2 cellular contexts compared by ENCODE assay signal in genomic region chr3:157618075-157618760, GRCh38.
TF ChIP-seq lines count a peak whose summit lies in the region.

No MANE protein-coding gene starts in this region.

TF ChIP-seq in HCT116, 20 proteins besides CTCF, POLR2A, EP300 and RAD21 (continued from another document):
- TF ChIP-seq SRF (IDR thresholded peaks at IDR 0.05; ENCODE audit: low read depth), result 0 out of 2 replicates have a peak, but pooled peaks have one; percentile 34
- TF ChIP-seq ELF1 (IDR thresholded peaks at IDR 0.05; ENCODE audit: borderline replicate concordance, low read depth), result 0 out of 2 replicates have a peak, but pooled peaks have one; percentile 21
- TF ChIP-seq FOSL1 (IDR thresholded peaks at IDR 0.05; ENCODE audit: low read depth), result peak; percentile 58; the same call in 1 of the 2 replicates
- no peak for TF ChIP-seq YY1 (IDR thresholded peaks at IDR 0.05; ENCODE audit: extremely low read depth, insufficient replicate concordance, low read depth, low read length)
- TF ChIP-seq CEBPB (IDR thresholded peaks at IDR 0.05; ENCODE audit: low read depth), result no peak

TF ChIP-seq in H1, 55 proteins besides CTCF, POLR2A, EP300 and RAD21:
- TF ChIP-seq ATF2 (IDR thresholded peaks at IDR 0.05; ENCODE audit: low read length) (peak; percentile 96), JUND (IDR thresholded peaks at IDR 0.05; ENCODE audit: low read length) (peak; percentile 67; the same call in 1 of the 2 replicates), JUN (IDR thresholded peaks at IDR 0.05; ENCODE audit: low read depth, low read length) (0 out of 2 replicates have a peak, but pooled peaks have one; percentile 76), RNF2 (IDR thresholded peaks at IDR 0.05; ENCODE audit: borderline replicate concordance, low read depth, low read length, missing control alignments, poor library complexity, severe bottlenecking) (no peak), SP4 (IDR thresholded peaks at IDR 0.05; ENCODE audit: low read length) (no peak)
